ENCODE assay signal across 8 cellular contexts in the genomic region with DNA sequence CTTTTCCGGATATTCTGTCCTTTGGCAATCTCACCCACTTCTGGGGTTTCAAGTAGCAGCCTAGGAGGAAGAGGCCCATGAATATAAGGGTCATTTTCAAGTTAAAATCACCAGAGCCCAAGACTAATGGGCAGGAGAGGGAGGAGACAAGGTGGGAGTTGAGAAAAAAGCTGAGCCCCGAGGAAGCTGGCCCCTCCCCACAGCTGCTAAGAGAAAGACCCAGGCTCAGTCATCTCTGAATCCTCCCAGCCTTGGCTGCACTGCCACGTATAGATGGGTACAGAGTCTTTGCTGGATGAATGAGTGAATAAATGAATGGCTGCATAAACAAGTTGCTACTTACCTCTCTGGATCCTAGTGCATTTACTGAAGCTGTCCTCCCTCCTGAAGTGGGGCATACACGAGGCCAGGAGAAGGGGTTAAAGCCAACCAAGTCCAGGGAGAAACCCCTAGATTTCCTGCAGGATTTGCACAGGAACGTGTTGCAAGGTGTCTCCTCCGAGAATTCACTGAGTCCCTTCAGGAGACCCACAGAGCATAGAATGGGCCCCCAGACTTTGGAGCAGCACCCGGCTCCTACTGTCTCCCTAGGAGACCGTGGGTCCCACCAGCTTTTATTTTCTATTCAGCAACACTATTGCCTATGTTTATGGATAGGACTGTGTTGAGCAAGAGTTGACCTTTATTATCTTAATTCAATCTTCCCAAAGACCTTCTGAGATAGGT.
DNase-seq lines count a peak whose midpoint lies in the region; ATAC-seq, FAIRE-seq and TF ChIP-seq lines count a peak whose summit lies in the region.

No MANE protein-coding gene starts in this region.

- no peak for TF ChIP-seq CTCF in cardiac muscle cell (IDR thresholded peaks at IDR 0.05; ENCODE audit: low read depth, low read length)
- no peak for TF ChIP-seq CTCF in astrocyte (IDR thresholded peaks at IDR 0.05; ENCODE audit: insufficient read depth, low read depth, low read length)
- TF ChIP-seq CTCF in lung (IDR thresholded peaks at IDR 0.05; ENCODE audit: control extremely low read depth, extremely low read depth), result no peak
- no peak for TF ChIP-seq CTCF in upper lobe of right lung (IDR thresholded peaks at IDR 0.05)

- no peaks in the 10 kb centered on the region for H3K27me3 Mint-ChIP-seq in astrocyte (ENCODE audit: low read depth, unreplicated experiment)

- peaks cover 1% of the 10 kb centered on the region for H3K36me3 Mint-ChIP-seq in astrocyte (ENCODE audit: low read depth, unreplicated experiment)

- H3K4me3 Mint-ChIP-seq in astrocyte (ENCODE audit: unreplicated experiment), result no peak overlapping the region

- no peak for ATAC-seq in left cardiac atrium
- ATAC-seq in lung (ENCODE audit: insufficient read depth, low FRiP score), result no peak
- peak; percentile 7 for ATAC-seq in upper lobe of right lung
- no peak for ATAC-seq in HG03520 (IDR thresholded peaks at IDR 0.05; ENCODE audit: unreplicated experiment)
- ATAC-seq in HG03354 (IDR thresholded peaks at IDR 0.05; ENCODE audit: poor library complexity, severe bottlenecking, unreplicated experiment), result no peak

- WGBS in lung, 2 donors, result 29 to 48% methylated on average over 8 of the region's 8 CpGs

- intact Hi-C loops in left cardiac atrium (cut with DNase I), result loop anchor here in 1 of 2 donors (5.0 kb wide), 1 partner anchor 106 kb away; no protein-coding TSS in a partner anchor
- intact Hi-C loops in upper lobe of right lung (cut with DNase I), result no loop called here

- H3K4me3 ChIP-seq in cardiac muscle cell (no peak overlapping the region), astrocyte (ENCODE audit: insufficient read depth, low read depth, low read length) (no peak overlapping the region), lung (no peak overlapping the region), upper lobe of right lung (no peak overlapping the region)

- H3K27ac Mint-ChIP-seq in astrocyte (ENCODE audit: unreplicated experiment), result peak overlapping the region; percentile 99

- no peaks in the 10 kb centered on the region for H3K79me2 ChIP-seq in astrocyte (ENCODE audit: insufficient read depth, low read length)

- H3K4me1 ChIP-seq in cardiac muscle cell (ENCODE audit: low read depth), result peaks cover 38% of the 10 kb centered on the region
- H3K4me1 ChIP-seq in astrocyte (ENCODE audit: insufficient read depth, low read length), result peaks cover 19% of the 10 kb centered on the region
- H3K4me1 ChIP-seq in lung (ENCODE audit: control insufficient read depth in 2 of 2, insufficient read depth in 2 of 2, low read length in 2 of 2), result peaks cover 5 to 22% of the 10 kb centered on the region in 2 donors
- peaks cover 34% of the 10 kb centered on the region for H3K4me1 ChIP-seq in upper lobe of right lung

- no peaks in the 10 kb centered on the region for H4K20me1 ChIP-seq in astrocyte (ENCODE audit: insufficient read depth, low read length)

- H2AFZ ChIP-seq in astrocyte (ENCODE audit: low read depth, low read length), result no peak overlapping the region

- H3K36me3 ChIP-seq in cardiac muscle cell (no peaks in the 10 kb centered on the region), astrocyte (ENCODE audit: insufficient read depth, low read length) (no peaks in the 10 kb centered on the region), lung (ENCODE audit: control insufficient read depth in 2 of 2, insufficient read depth in 2 of 2, low read length in 2 of 2) (no peaks in the 10 kb centered on the region), upper lobe of right lung (no peaks in the 10 kb centered on the region)

- H3K27ac ChIP-seq in cardiac muscle cell (peak overlapping the region; percentile 89), astrocyte (ENCODE audit: low read depth, low read length) (peak overlapping the region; percentile 58), lung (ENCODE audit: low read depth in 1 of 2, low read length in 1 of 2) (peak overlapping the region; percentile 10 to 75), upper lobe of right lung (peak overlapping the region; percentile 87)

- H3K9me3 ChIP-seq in cardiac muscle cell (ENCODE audit: low read depth) (no peaks in the 10 kb centered on the region), astrocyte (ENCODE audit: insufficient read depth, low read depth, low read length) (no peaks in the 10 kb centered on the region), lung (ENCODE audit: control insufficient read depth in 2 of 2, insufficient read depth in 1 of 2, low read length in 1 of 2) (peaks cover 0 to 3% of the 10 kb centered on the region in 2 donors), upper lobe of right lung (no peaks in the 10 kb centered on the region)

- H3K27me3 ChIP-seq in cardiac muscle cell (no peaks in the 10 kb centered on the region), astrocyte (ENCODE audit: insufficient read depth, low read length) (no peaks in the 10 kb centered on the region), lung (ENCODE audit: control insufficient read depth, insufficient read depth) (no peaks in the 10 kb centered on the region), upper lobe of right lung (no peaks in the 10 kb centered on the region)

- H3K4me1 Mint-ChIP-seq in astrocyte (ENCODE audit: low read depth, unreplicated experiment), result peaks cover 25% of the 10 kb centered on the region

- FAIRE-seq in astrocyte (lab: Jason Lieb, UNC), result no peak

- H3K9me3 Mint-ChIP-seq in astrocyte (ENCODE audit: unreplicated experiment), result no peaks in the 10 kb centered on the region

- peak overlapping the region; percentile 19 for H3K9ac ChIP-seq in astrocyte (ENCODE audit: low read length)

- DNase-seq in cardiac muscle cell (ENCODE audit: low read depth in 1 of 2, low spot score in 1 of 2) (peak in 1 of 2 donors; percentile 13), left cardiac atrium (no peak), astrocyte (ENCODE audit: low read depth) (no peak), lung (ENCODE audit: low spot score) (no peak), upper lobe of right lung (no peak), NK-92 (lab: John Stamatoyannopoulos, UW; ENCODE audit: unreplicated experiment) (no peak)

- H3K4me2 ChIP-seq in astrocyte (ENCODE audit: low read length), result peak overlapping the region; percentile 71
